ENCODE assay signal across 1 cellular context in genomic region chr9:78813602-78814180, GRCh38.
TF ChIP-seq lines count a peak whose summit lies in the region.

No MANE protein-coding gene starts in this region.

TF ChIP-seq in HepG2, 621 proteins besides CTCF, POLR2A, EP300 and RAD21 (continued from another document):
- TF ChIP-seq, protein P1, sequence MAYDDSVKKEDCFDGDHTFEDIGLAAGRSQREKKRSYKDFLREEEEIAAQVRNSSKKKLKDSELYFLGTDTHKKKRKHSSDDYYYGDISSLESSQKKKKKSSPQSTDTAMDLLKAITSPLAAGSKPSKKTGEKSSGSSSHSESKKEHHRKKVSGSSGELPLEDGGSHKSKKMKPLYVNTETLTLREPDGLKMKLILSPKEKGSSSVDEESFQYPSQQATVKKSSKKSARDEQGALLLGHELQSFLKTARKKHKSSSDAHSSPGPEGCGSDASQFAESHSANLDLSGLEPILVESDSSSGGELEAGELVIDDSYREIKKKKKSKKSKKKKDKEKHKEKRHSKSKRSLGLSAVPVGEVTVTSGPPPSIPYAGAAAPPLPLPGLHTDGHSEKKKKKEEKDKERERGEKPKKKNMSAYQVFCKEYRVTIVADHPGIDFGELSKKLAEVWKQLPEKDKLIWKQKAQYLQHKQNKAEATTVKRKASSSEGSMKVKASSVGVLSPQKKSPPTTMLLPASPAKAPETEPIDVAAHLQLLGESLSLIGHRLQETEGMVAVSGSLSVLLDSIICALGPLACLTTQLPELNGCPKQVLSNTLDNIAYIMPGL (CRISPR knock-in tag; IDR thresholded peaks at IDR 0.05; ENCODE audit: borderline replicate concordance in 1 of 2, low read depth in 1 of 2): no peak
- TF ChIP-seq FOXA3 (CRISPR knock-in tag; IDR thresholded peaks at IDR 0.05): 0 out of 2 replicates have a peak, but pooled peaks have one; percentile 12
- TF ChIP-seq ZNF335 (CRISPR knock-in tag; IDR thresholded peaks at IDR 0.05): no peak
- no peak for TF ChIP-seq ZNF580 (CRISPR knock-in tag; IDR thresholded peaks at IDR 0.05; ENCODE audit: borderline replicate concordance, low read depth)
- peak; percentile 54 for TF ChIP-seq ONECUT2 (CRISPR knock-in tag; IDR thresholded peaks at IDR 0.05)
- TF ChIP-seq RARA (CRISPR knock-in tag; IDR thresholded peaks at IDR 0.05): 0 out of 2 replicates have a peak, but pooled peaks have one; percentile 7
- no peak for TF ChIP-seq YY1 (IDR thresholded peaks at IDR 0.05; ENCODE audit: insufficient read depth, insufficient replicate concordance, low read depth, low read length)
- TF ChIP-seq SOX6 (IDR thresholded peaks at IDR 0.05): no peak
- TF ChIP-seq SOX6 (CRISPR knock-in tag; IDR thresholded peaks at IDR 0.05): peak; percentile 70; the same call in 1 of the 2 replicates
- no peak for TF ChIP-seq HHEX (CRISPR knock-in tag; IDR thresholded peaks at IDR 0.05)
- TF ChIP-seq NR2F1 (CRISPR knock-in tag; IDR thresholded peaks at IDR 0.05): peak; percentile 51 to 57; a peak in 2 of 4 replicates
- TF ChIP-seq GABPB1 (CRISPR knock-in tag; IDR thresholded peaks at IDR 0.05): no peak
- TF ChIP-seq RNF219 (CRISPR knock-in tag; IDR thresholded peaks at IDR 0.05): no peak
- no peak for TF ChIP-seq DBP (CRISPR knock-in tag; IDR thresholded peaks at IDR 0.05; ENCODE audit: not compliant biosample characterization)
